ENCODE assay signal across 17 cellular contexts in genomic region chr16:49540836-49541235, GRCh38.
DNase-seq lines count a peak whose midpoint lies in the region; ATAC-seq, FAIRE-seq and TF ChIP-seq lines count a peak whose summit lies in the region.
"Had no signal": no experiment of that assay in that cellular context is flagged by ENCODE, and none has a peak within 500 bp of the region (broad histone marks: within the 10 kb centered on the region; RNA-seq: fewer than 3 reads in every experiment).

No MANE protein-coding gene starts in this region.

- 0 out of 2 replicates have a peak, but pooled peaks cover 7% of the 10 kb centered on the region for H3K79me1 ChIP-seq in H1 (ENCODE audit: low read depth, low read length)

- no peak overlapping the region for H4K5ac ChIP-seq in H1 (ENCODE audit: insufficient read length, low read depth, low read length)

- H3K9me3 ChIP-seq in H1 (ENCODE audit: insufficient read depth in 2 of 2, low read depth in 1 of 2, low read length in 1 of 2) (no peaks in the 10 kb centered on the region), neural progenitor cell (ENCODE audit: low read depth) (no peaks in the 10 kb centered on the region)

- no peak overlapping the region for H3K4me3 Mint-ChIP-seq in activated T-cell treated with anti-CD3 and anti-CD28 coated beads, Interleukin-2, amount 50 U/mL, for 72 hours
- H3K4me3 Mint-ChIP-seq in neural progenitor cell: no peak overlapping the region
- H3K4me3 Mint-ChIP-seq: CD4-positive, alpha-beta T cell; HFFc6 had no signal

- H3F3A ChIP-seq in neural progenitor cell (ENCODE audit: low read depth): peaks cover 13% of the 10 kb centered on the region

- H3K27ac ChIP-seq in H1 (ENCODE audit: low read depth, low read length) (no peak overlapping the region), neural progenitor cell (no peak overlapping the region)

- H2BK20ac ChIP-seq in H1 (ENCODE audit: low read length): no peak overlapping the region

- H4K20me1 ChIP-seq in H1 (replicated peaks in 1 of 2; ENCODE audit: control insufficient read depth in 1 of 2, insufficient read depth in 2 of 2, low read length in 2 of 2): peaks cover 0 to 16% of the 10 kb centered on the region in 2 experiments
- peaks cover 70% of the 10 kb centered on the region for H4K20me1 ChIP-seq in neural progenitor cell (ENCODE audit: low read depth)

- H3K36me3 ChIP-seq in H1 (ENCODE audit: control insufficient read depth in 2 of 4, insufficient read depth in 4 of 4, low read length in 3 of 4) (no peaks in the 10 kb centered on the region), neural progenitor cell (no peaks in the 10 kb centered on the region)

- H2BK15ac ChIP-seq in H1 (ENCODE audit: low read length): no peak overlapping the region

- no peak overlapping the region for H2AK5ac ChIP-seq in H1 (ENCODE audit: low read depth, low read length)

- no peak overlapping the region for H3K4me2 ChIP-seq in H1 (ENCODE audit: insufficient read depth in 1 of 2, low read depth in 2 of 2, low read length in 2 of 2)
- no peak overlapping the region for H3K4me2 ChIP-seq in neural progenitor cell

- no peaks in the 10 kb centered on the region for H3K27me3 Mint-ChIP-seq in activated T-cell treated with anti-CD3 and anti-CD28 coated beads, Interleukin-2, amount 50 U/mL, for 72 hours (ENCODE audit: low read depth)
- no peaks in the 10 kb centered on the region for H3K27me3 Mint-ChIP-seq in neural progenitor cell (ENCODE audit: insufficient read depth, low read depth)
- H3K27me3 Mint-ChIP-seq: CD4-positive, alpha-beta T cell had no signal

- H2BK120ac ChIP-seq in H1 (replicated peaks; ENCODE audit: low read depth, low read length): no peak overlapping the region

- TF ChIP-seq RAD21 in H1 (IDR thresholded peaks at IDR 0.05 in 1 of 2, conservative IDR thresholded peaks at IDR 0.05 in 1 of 2; ENCODE audit: low read depth in 2 of 2, low read length in 2 of 2): no peak

- H3K9ac ChIP-seq in H1 (replicated peaks in 1 of 4; ENCODE audit: extremely low read depth in 1 of 4, low read depth in 3 of 4, low read length in 3 of 4) (no peak overlapping the region), neural progenitor cell (no peak overlapping the region)

- H3K36me3 Mint-ChIP-seq in activated T-cell treated with anti-CD3 and anti-CD28 coated beads, Interleukin-2, amount 50 U/mL, for 72 hours (ENCODE audit: insufficient read depth in 2 of 2): peaks cover 0 to 4% of the 10 kb centered on the region in 2 donors
- no peaks in the 10 kb centered on the region for H3K36me3 Mint-ChIP-seq in neural progenitor cell

- H2AFZ ChIP-seq in H1 (ENCODE audit: low read length) (no peak overlapping the region), neural progenitor cell (replicated peaks) (no peak overlapping the region)

- H3K23ac ChIP-seq in H1 (ENCODE audit: insufficient read length): no peak overlapping the region

- H3K4me1 ChIP-seq in H1 (replicated peaks in 1 of 4; ENCODE audit: control insufficient read depth in 3 of 4, insufficient read depth in 4 of 4, low read length in 3 of 4) (peaks cover 0 to 14% (median 9%) of the 10 kb centered on the region in 4 experiments; a peak in 5 of 7 replicates), neural progenitor cell (peaks cover 37% of the 10 kb centered on the region)

- no peak overlapping the region for H4K8ac ChIP-seq in H1 (ENCODE audit: extremely low read depth, insufficient read depth, low read length)

- TF ChIP-seq POLR2A in H1 (IDR thresholded peaks at IDR 0.05; ENCODE audit: control extremely low read depth in 1 of 2, low read depth in 2 of 2, low read length in 2 of 2): no peak

- H3K27me3 ChIP-seq in H1 (replicated peaks in 1 of 4; ENCODE audit: control insufficient read depth in 3 of 4, extremely low read depth in 1 of 4, insufficient read depth in 3 of 4, low read length in 3 of 4): no peaks in the 10 kb centered on the region
- no peaks in the 10 kb centered on the region for H3K27me3 ChIP-seq in neural progenitor cell

- TF ChIP-seq CTCF in H1 (IDR thresholded peaks at IDR 0.05; ENCODE audit: control extremely low read depth in 1 of 3, insufficient read depth in 1 of 3, low read depth in 1 of 3, low read length in 3 of 3) (no peak), neural progenitor cell (IDR thresholded peaks at IDR 0.05) (no peak)

- ATAC-seq in activated T-cell treated with anti-CD3 and anti-CD28 coated beads, Interleukin-2, amount 50 U/mL, for 72 hours (replicated peaks in 1 of 2): no peak
- ATAC-seq: GM12878, HepG2 had no signal

- CTCF ChIA-PET in H1 (lab: Charles Lee; ENCODE audit: partially characterized antibody): interaction anchor here (1.0 to 2.0 kb wide), 4 partner anchors 9 to 33 kb away, joined by 3 to 11 read pairs (median 4); no protein-coding TSS in a partner anchor

- no peak overlapping the region for H3K4me3 ChIP-seq in H1 (ENCODE audit: extremely low read depth in 1 of 4, insufficient read depth in 2 of 4, low read depth in 3 of 4, low read length in 4 of 4)
- H3K4me3 ChIP-seq in neural progenitor cell: no peak overlapping the region
- H3K4me3 ChIP-seq: GM12878 had no signal

- H3K23me2 ChIP-seq in H1 (ENCODE audit: low read depth, low read length): 0 out of 2 replicates have a peak, but pooled peaks cover 2% of the 10 kb centered on the region

- DNase-seq in activated T-cell treated with anti-CD3 and anti-CD28 coated beads, Interleukin-2, amount 50 U/mL, for 72 hours: no peak
- DNase-seq in activated T-cell treated with anti-CD3 and anti-CD28 coated beads for 4 hours (no peak), H1 (ENCODE audit: low read depth in 1 of 2, low spot score in 2 of 2) (no peak), neural progenitor cell (ENCODE audit: low spot score) (no peak), activated gamma-delta T cell (lab: John Stamatoyannopoulos, UW) (no peak), MV-4-11 (lab: John Stamatoyannopoulos, UW) (no peak), OCI-M1 (lab: John Stamatoyannopoulos, UW) (no peak)
- DNase-seq: ACHN; C1 segment of cervical spinal cord; CD4-positive, alpha-beta T cell; DMS79; HCEC 1CT; HFFc6 had no signal

- H3K4me1 Mint-ChIP-seq in activated T-cell treated with anti-CD3 and anti-CD28 coated beads, Interleukin-2, amount 50 U/mL, for 72 hours (ENCODE audit: low read depth): no peaks in the 10 kb centered on the region
- peaks cover 59% of the 10 kb centered on the region for H3K4me1 Mint-ChIP-seq in neural progenitor cell

- H3K79me2 ChIP-seq in H1 (ENCODE audit: control insufficient read depth in 1 of 2, insufficient read depth in 2 of 2, low read length in 2 of 2): no peaks in the 10 kb centered on the region; a peak in 1 of 4 replicates
- peaks cover 6% of the 10 kb centered on the region for H3K79me2 ChIP-seq in neural progenitor cell (ENCODE audit: low read depth)

- 93% methylated on average over 2 of the region's 2 CpGs; no CpG with 5 or more reads in 1 of the 2 experiments for WGBS in H1 (ENCODE audit: extremely low coverage in 1 of 2, insufficient coverage in 1 of 2, insufficient read length in 1 of 2, insufficient replicate concordance in 2 of 2, low coverage in 1 of 2, low lambda C conversion rate in 2 of 2, missing lambda C conversion rate in 1 of 2), 2 experiments

- peaks cover 2 to 3% of the 10 kb centered on the region in 2 donors for H3K9me3 Mint-ChIP-seq in activated T-cell treated with anti-CD3 and anti-CD28 coated beads, Interleukin-2, amount 50 U/mL, for 72 hours
- no peaks in the 10 kb centered on the region for H3K9me3 Mint-ChIP-seq in neural progenitor cell
- H3K9me3 Mint-ChIP-seq: CD4-positive, alpha-beta T cell had no signal

- POLR2A ChIA-PET in H1 (lab: Charles Lee; ENCODE audit: partially characterized antibody): no interaction called here

- H4K91ac ChIP-seq in H1 (replicated peaks; ENCODE audit: insufficient read length, low read length): no peak overlapping the region

- no peak overlapping the region for H2BK12ac ChIP-seq in H1 (ENCODE audit: low read depth, low read length)

- H3K14ac ChIP-seq in H1 (ENCODE audit: insufficient read length): no peak overlapping the region

- H3K27ac Mint-ChIP-seq in activated T-cell treated with anti-CD3 and anti-CD28 coated beads, Interleukin-2, amount 50 U/mL, for 72 hours: peak overlapping the region; percentile 4
- H3K27ac Mint-ChIP-seq in neural progenitor cell: peak overlapping the region; percentile 27
- H3K27ac Mint-ChIP-seq: CD4-positive, alpha-beta T cell; HFFc6 had no signal

- no peak for TF ChIP-seq EP300 in H1 (IDR thresholded peaks at IDR 0.05; ENCODE audit: borderline replicate concordance in 1 of 2, low read depth in 2 of 2, low read length in 2 of 2)

- H2BK5ac ChIP-seq in H1 (ENCODE audit: low read depth, low read length): no peak overlapping the region

- no peak for FAIRE-seq in H1 (lab: Jason Lieb, UNC)
- FAIRE-seq: GM12878, GM18507, HepG2, HTR-8/SVneo had no signal

- H3K56ac ChIP-seq in H1 (replicated peaks; ENCODE audit: insufficient read length, low read depth, low read length): no peak overlapping the region

- H3K4ac ChIP-seq in H1 (replicated peaks; ENCODE audit: insufficient read length, low read depth, low read length): peak overlapping the region; percentile 13

- no peak overlapping the region for H3K18ac ChIP-seq in H1 (ENCODE audit: extremely low read depth, low read length)

TF ChIP-seq in H1, 55 proteins besides CTCF, POLR2A, EP300 and RAD21:
- TF ChIP-seq RFX5 (IDR thresholded peaks at IDR 0.05; ENCODE audit: borderline replicate concordance, low read depth, low read length) (no peak), CTBP2 (IDR thresholded peaks at IDR 0.05; ENCODE audit: borderline replicate concordance, insufficient read depth, insufficient read length, low read length) (no peak), SP2 (IDR thresholded peaks at IDR 0.05; ENCODE audit: low read length) (no peak), EGR1 (IDR thresholded peaks at IDR 0.05; ENCODE audit: borderline replicate concordance, low read depth, low read length) (no peak), ATF2 (IDR thresholded peaks at IDR 0.05; ENCODE audit: low read length) (no peak)
